Comparison of ENCODE assay signal across 1 cellular context in the genomic region with DNA sequence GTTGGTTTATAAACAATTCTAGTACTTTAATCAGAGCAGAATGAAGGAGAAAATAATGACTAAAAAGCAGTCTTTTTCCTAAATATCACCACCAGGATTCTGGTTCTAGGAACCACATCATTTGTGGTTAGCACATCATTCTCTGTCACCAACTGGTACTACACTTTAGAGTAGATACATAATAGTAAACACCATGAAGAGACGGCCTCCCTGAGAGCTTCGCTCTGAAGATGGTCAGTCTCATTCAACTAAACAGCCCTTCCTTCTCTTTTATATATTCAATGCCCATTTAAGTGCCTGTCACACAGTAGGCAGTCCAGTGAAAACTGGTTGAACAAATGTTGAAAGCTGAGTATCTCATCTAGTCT.
TF ChIP-seq lines count a peak whose summit lies in the region.

No MANE protein-coding gene starts in this region.

TF ChIP-seq in GM12878, 131 proteins besides CTCF, POLR2A, EP300 and RAD21:
- TF ChIP-seq NBN (IDR thresholded peaks at IDR 0.05) (no peak), ZSCAN29 (IDR thresholded peaks at IDR 0.05) (no peak), MXI1 (IDR thresholded peaks at IDR 0.05; ENCODE audit: low read depth, low read length) (no peak), MYB (IDR thresholded peaks at IDR 0.05; ENCODE audit: borderline replicate concordance, low read depth, low read length) (no peak), HDAC6 (IDR thresholded peaks at IDR 0.05; ENCODE audit: unreplicated experiment) (no peak), ZBED1 (IDR thresholded peaks at IDR 0.05; ENCODE audit: borderline replicate concordance) (no peak), ZZZ3 (IDR thresholded peaks at IDR 0.05; ENCODE audit: control insufficient read depth, insufficient read length, low read depth) (no peak)
- TF ChIP-seq, protein P1, sequence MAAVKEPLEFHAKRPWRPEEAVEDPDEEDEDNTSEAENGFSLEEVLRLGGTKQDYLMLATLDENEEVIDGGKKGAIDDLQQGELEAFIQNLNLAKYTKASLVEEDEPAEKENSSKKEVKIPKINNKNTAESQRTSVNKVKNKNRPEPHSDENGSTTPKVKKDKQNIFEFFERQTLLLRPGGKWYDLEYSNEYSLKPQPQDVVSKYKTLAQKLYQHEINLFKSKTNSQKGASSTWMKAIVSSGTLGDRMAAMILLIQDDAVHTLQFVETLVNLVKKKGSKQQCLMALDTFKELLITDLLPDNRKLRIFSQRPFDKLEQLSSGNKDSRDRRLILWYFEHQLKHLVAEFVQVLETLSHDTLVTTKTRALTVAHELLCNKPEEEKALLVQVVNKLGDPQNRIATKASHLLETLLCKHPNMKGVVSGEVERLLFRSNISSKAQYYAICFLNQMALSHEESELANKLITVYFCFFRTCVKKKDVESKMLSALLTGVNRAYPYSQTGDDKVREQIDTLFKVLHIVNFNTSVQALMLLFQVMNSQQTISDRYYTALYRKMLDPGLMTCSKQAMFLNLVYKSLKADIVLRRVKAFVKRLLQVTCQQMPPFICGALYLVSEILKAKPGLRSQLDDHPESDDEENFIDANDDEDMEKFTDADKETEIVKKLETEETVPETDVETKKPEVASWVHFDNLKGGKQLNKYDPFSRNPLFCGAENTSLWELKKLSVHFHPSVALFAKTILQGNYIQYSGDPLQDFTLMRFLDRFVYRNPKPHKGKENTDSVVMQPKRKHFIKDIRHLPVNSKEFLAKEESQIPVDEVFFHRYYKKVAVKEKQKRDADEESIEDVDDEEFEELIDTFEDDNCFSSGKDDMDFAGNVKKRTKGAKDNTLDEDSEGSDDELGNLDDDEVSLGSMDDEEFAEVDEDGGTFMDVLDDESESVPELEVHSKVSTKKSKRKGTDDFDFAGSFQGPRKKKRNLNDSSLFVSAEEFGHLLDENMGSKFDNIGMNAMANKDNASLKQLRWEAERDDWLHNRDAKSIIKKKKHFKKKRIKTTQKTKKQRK (IDR thresholded peaks at IDR 0.05; ENCODE audit: low read depth, low read length): no peak
